ENCODE assay signal across 7 cellular contexts in genomic region chr17:47692895-47693666, GRCh38. TPM values are rescaled to one million over a fixed set of nuclear protein-coding genes. Genes with fewer than 3 reads are reported as not detected.
DNase-seq lines count a peak whose midpoint lies in the region; ATAC-seq and TF ChIP-seq lines count a peak whose summit lies in the region.

No MANE protein-coding gene starts in this region.

- ATAC-seq in natural killer cell: no peak
- no peak for ATAC-seq in HG03442 (IDR thresholded peaks at IDR 0.05; ENCODE audit: unreplicated experiment)

- DNase-seq in GF-D8 (lab: John Stamatoyannopoulos, UW) (peak; percentile 30), NB4 (ENCODE audit: low read depth) (peak; percentile 61), dermis blood vessel endothelial cell (peak; percentile 14), natural killer cell (no peak), NK-92 (lab: John Stamatoyannopoulos, UW; ENCODE audit: unreplicated experiment) (no peak)
- DNase-seq in NK-92 treated with Interleukin-12 subunit alpha and Interleukin-12 subunit beta, amount 100 ng/mL, for 24 hours (lab: John Stamatoyannopoulos, UW): no peak

- H3K4me1 Mint-ChIP-seq in natural killer cell: peaks cover 37 to 52% of the 10 kb centered on the region in 2 donors

- no peaks in the 10 kb centered on the region for H3K9me3 Mint-ChIP-seq in natural killer cell

- intact Hi-C loops in natural killer cell (cut with micrococcal nuclease): no loop called here

- no peaks in the 10 kb centered on the region for H3K36me3 Mint-ChIP-seq in natural killer cell

- peak overlapping the region; percentile 87 to 98 for H3K27ac Mint-ChIP-seq in natural killer cell

- no peaks in the 10 kb centered on the region for H3K27me3 Mint-ChIP-seq in natural killer cell (ENCODE audit: low read depth in 2 of 2)

- no peak for TF ChIP-seq CTCF in NB4 (IDR thresholded peaks at IDR 0.05; ENCODE audit: low read depth, low read length)
- no peak for TF ChIP-seq CTCF in natural killer cell (IDR thresholded peaks at IDR 0.05)

- peak overlapping the region; percentile 52 for H3K4me3 ChIP-seq in NB4 (ENCODE audit: low read depth, low read length)

- peak overlapping the region; percentile 98 for H3K4me3 Mint-ChIP-seq in natural killer cell

- no peak for TF ChIP-seq POLR2A in NB4 (IDR thresholded peaks at IDR 0.05; ENCODE audit: extremely low read depth, insufficient read length)

RNA-seq across cellular contexts. Expression of gene TBKBP1, which starts 0.9 kb away (rescaled TPM):
- total RNA-seq in dermis blood vessel endothelial cell: 14.8 and 20.2 TPM in 2 replicates
- 10 to 100 TPM; 21.4 to 38.9 (median 37.6) TPM for total RNA-seq in natural killer cell

RNA-seq across cellular contexts. Expression of gene TBX21, which starts 40.0 kb away (rescaled TPM):
- total RNA-seq in dermis blood vessel endothelial cell: not detected in 2 replicates
- 100 to 1,000 TPM; 234 to 328 (median 257) TPM for total RNA-seq in natural killer cell

RNA-seq across cellular contexts. Expression of gene KPNB1, which starts 43.4 kb away (rescaled TPM):
- total RNA-seq in dermis blood vessel endothelial cell: 394 and 596 TPM in 2 replicates
- total RNA-seq in natural killer cell: 100 to 1,000 TPM; 236 to 273 (median 259) TPM

Comparison
In these comparisons a context has a peak if more than half of its experiments do, and no peak if none do; other contexts are left out.
1. DNase-seq: peak in GF-D8 (single experiment), NB4 (single experiment) and dermis blood vessel endothelial cell (single experiment); none in natural killer cell (single experiment), NK-92 (single experiment) and NK-92 treated with Interleukin-12 subunit alpha and Interleukin-12 subunit beta, amount 100 ng/mL, for 24 hours (single experiment).
2. RNA of gene TBX21, which starts 40.0 kb away (total RNA-seq): 234 to 328 TPM in natural killer cell; not detected in dermis blood vessel endothelial cell; every median in the first group is over 100 times any median in the second.